In the genomic region with DNA sequence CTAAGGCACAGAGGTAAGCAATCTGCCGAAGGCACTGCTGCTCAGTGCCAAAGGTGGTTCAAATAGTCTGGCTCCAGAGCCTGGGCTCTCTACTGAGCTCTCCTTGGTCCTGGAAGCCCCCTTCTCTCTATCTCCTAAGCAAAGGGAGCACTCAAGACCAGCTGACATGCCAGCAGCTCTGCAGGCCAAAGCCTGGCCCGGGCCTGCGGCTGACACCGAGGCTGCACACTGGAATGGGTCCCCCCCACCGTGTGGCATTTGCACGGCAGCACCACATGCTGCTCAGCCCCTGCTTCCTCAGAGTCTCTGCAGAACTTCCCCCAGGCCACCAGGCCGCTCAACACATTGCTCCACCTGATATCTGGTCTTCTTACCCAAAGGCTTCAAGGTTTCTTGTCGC, we compare ENCODE assay signal across 9 cellular contexts. TPM values are rescaled to one million over a fixed set of nuclear protein-coding genes. Genes with fewer than 3 reads are reported as not detected.
A peak's percentile ranks its signal among the peaks of the same experiment; 100 is the strongest.
DNase-seq lines count a peak whose midpoint lies in the region; ATAC-seq and TF ChIP-seq lines count a peak whose summit lies in the region.
"Had no signal": no experiment of that assay in that cellular context is flagged by ENCODE, and none has a peak within 500 bp of the region (broad histone marks: within the 10 kb centered on the region; RNA-seq: fewer than 3 reads in every experiment).

No MANE protein-coding gene starts in this region.

- DNase-seq in CD4-positive, alpha-beta T cell: no peak
- no peak for DNase-seq in naive B cell
- no peak for DNase-seq in NCI-H1092 (lab: John Stamatoyannopoulos, UW)
- DNase-seq in smooth muscle cell (lab: John Stamatoyannopoulos, UW; ENCODE audit: unreplicated experiment): no peak
- no peak for DNase-seq in NCI-H1930 (lab: John Stamatoyannopoulos, UW)
- no peak for DNase-seq in NCI-H128 (lab: John Stamatoyannopoulos, UW; ENCODE audit: unreplicated experiment)

- H3K4me2 ChIP-seq in smooth muscle cell: no peak overlapping the region

- no peak overlapping the region for H3K4me3 Mint-ChIP-seq in CD4-positive, alpha-beta T cell
- H3K4me3 Mint-ChIP-seq in naive B cell: no peak overlapping the region

- whole genome bisulfite sequencing in smooth muscle cell (ENCODE audit: low lambda C conversion rate): 83% methylated on average over 8 of the region's 8 CpGs

- H3K4me3 ChIP-seq in smooth muscle cell: no peak overlapping the region

- H3K36me3 Mint-ChIP-seq in CD4-positive, alpha-beta T cell (ENCODE audit: low read depth): peaks cover 70% of the 10 kb centered on the region
- peaks cover 11 to 35% of the 10 kb centered on the region in 2 donors for H3K36me3 Mint-ChIP-seq in naive B cell

- H3K9me3 ChIP-seq in CD4-positive, alpha-beta T cell (ENCODE audit: control insufficient read depth, low read length): no peaks in the 10 kb centered on the region
- H3K9me3 ChIP-seq in smooth muscle cell (replicated peaks; ENCODE audit: low read depth): no peaks in the 10 kb centered on the region
- H3K9me3 ChIP-seq: neutrophil had no signal

- no peak overlapping the region for H3K9ac ChIP-seq in smooth muscle cell (ENCODE audit: low read depth)

- H3K27me3 ChIP-seq in CD4-positive, alpha-beta T cell (ENCODE audit: control insufficient read depth, insufficient read depth, low read length): no peaks in the 10 kb centered on the region
- H3K27me3 ChIP-seq in smooth muscle cell (ENCODE audit: low read depth): no peaks in the 10 kb centered on the region
- H3K27me3 ChIP-seq: neutrophil had no signal

- no peaks in the 10 kb centered on the region for H3K27me3 Mint-ChIP-seq in CD4-positive, alpha-beta T cell
- no peaks in the 10 kb centered on the region for H3K27me3 Mint-ChIP-seq in naive B cell

- H4K20me1 ChIP-seq in smooth muscle cell (ENCODE audit: low read depth): no peaks in the 10 kb centered on the region

- H3K9me3 Mint-ChIP-seq in CD4-positive, alpha-beta T cell: no peaks in the 10 kb centered on the region
- no peaks in the 10 kb centered on the region for H3K9me3 Mint-ChIP-seq in naive B cell

- no peaks in the 10 kb centered on the region for H3K36me3 ChIP-seq in smooth muscle cell (ENCODE audit: low read depth)

- intact Hi-C loops in CD4-positive, alpha-beta T cell (cut with DNase I, micrococcal nuclease): loop anchor here (1.0 to 10.0 kb wide), 7 partner anchors 57 to 383 kb away; partner anchors contain the start of gene GOLPH3 (in 1 of the 2)

- CTCF ChIA-PET in CD4-positive, alpha-beta T cell (lab: Charles Lee): interaction anchor here (0.7 to 2.4 kb wide), 9 partner anchors 10 to 168 kb away, joined by 3 to 29 read pairs (median 4); no protein-coding TSS in a partner anchor

- no peaks in the 10 kb centered on the region for H3K79me2 ChIP-seq in smooth muscle cell (ENCODE audit: low read depth)

- H3K4me1 Mint-ChIP-seq in CD4-positive, alpha-beta T cell (ENCODE audit: low read depth): peaks cover 5% of the 10 kb centered on the region
- H3K4me1 Mint-ChIP-seq in naive B cell: peaks cover 15 to 26% (median 17%) of the 10 kb centered on the region in 3 donors

- POLR2A ChIA-PET in CD4-positive, alpha-beta T cell (lab: Charles Lee): interaction anchor here (0.8 to 2.0 kb wide), 5 partner anchors 57 to 358 kb away, joined by 3 to 10 read pairs (median 7); partner anchors contain the start of genes GOLPH3 and MTMR12

- no peak overlapping the region for H2AFZ ChIP-seq in smooth muscle cell (ENCODE audit: low read depth)

- TF ChIP-seq CTCF in CD4-positive, alpha-beta T cell (IDR thresholded peaks at IDR 0.05): no peak
- no peak for TF ChIP-seq CTCF in smooth muscle cell (IDR thresholded peaks at IDR 0.05; ENCODE audit: borderline replicate concordance, insufficient read depth, poor library complexity, severe bottlenecking)

- no peaks in the 10 kb centered on the region for H3K4me1 ChIP-seq in smooth muscle cell (ENCODE audit: low read depth)

- no peak overlapping the region for H3K27ac ChIP-seq in CD4-positive, alpha-beta T cell (ENCODE audit: low read depth, low read length)
- H3K27ac ChIP-seq in angular gyrus (ENCODE audit: low read depth, low read length) (peak overlapping the region; percentile 53), smooth muscle cell (ENCODE audit: low read depth) (no peak overlapping the region)
- H3K27ac ChIP-seq: neutrophil had no signal

- H3F3A ChIP-seq in smooth muscle cell (ENCODE audit: low read depth): peaks cover 4% of the 10 kb centered on the region

- no peak for ATAC-seq in CD4-positive, alpha-beta T cell (ENCODE audit: poor library complexity)
- peak; percentile 17 for ATAC-seq in HG03045 (IDR thresholded peaks at IDR 0.05; ENCODE audit: unreplicated experiment)
- ATAC-seq in naive B cell (ENCODE audit: low read depth in 2 of 2): no peak

- peak overlapping the region; percentile 64 for H3K27ac Mint-ChIP-seq in CD4-positive, alpha-beta T cell
- peak overlapping the region in 4 of 6 donors; percentile 40 to 92 (median 72) for H3K27ac Mint-ChIP-seq in naive B cell

RNA-seq across cellular contexts. Expression of gene GOLPH3, which starts 57.8 kb away (rescaled TPM):
- 10 to 100 TPM; 52.0 to 55.4 TPM for total RNA-seq in CD4-positive, alpha-beta T cell
- 10 to 100 TPM; 61.7 to 80.4 (median 74.0) TPM for polyA plus RNA-seq in naive B cell (ENCODE audit: low read depth in 6 of 6)
- 108 and 112 TPM in 2 replicates for total RNA-seq in smooth muscle cell
- polyA plus RNA-seq in smooth muscle cell: 91.6 and 95.3 TPM in 2 replicates
